ENCODE assay signal across 22 cellular contexts in genomic region chr1:8992936-8993687, GRCh38. TPM values are rescaled to one million over a fixed set of nuclear protein-coding genes. Genes with fewer than 3 reads are reported as not detected.
A peak's percentile ranks its signal among the peaks of the same experiment; 100 is the strongest.
DNase-seq lines count a peak whose midpoint lies in the region; TF ChIP-seq lines count a peak whose summit lies in the region.
"Had no signal": no experiment of that assay in that cellular context is flagged by ENCODE, and none has a peak within 500 bp of the region (broad histone marks: within the 10 kb centered on the region; RNA-seq: fewer than 3 reads in every experiment).

No MANE protein-coding gene starts in this region.

- WGBS in hepatocyte (ENCODE audit: low lambda C conversion rate, missing lambda C conversion rate), result 92% methylated on average over 8 of the region's 8 CpGs
- WGBS in esophagus muscularis mucosa, result 87% methylated on average over 8 of the region's 8 CpGs
- WGBS in tibial nerve, 2 donors, result 87 to 91% methylated on average over 8 of the region's 8 CpGs

- H2AFZ ChIP-seq in hepatocyte, result no peak overlapping the region
- H2AFZ ChIP-seq: parathyroid adenoma had no signal

- TF ChIP-seq EP300 in esophagus muscularis mucosa (IDR thresholded peaks at IDR 0.05), result no peak
- no peak for TF ChIP-seq EP300 in tibial nerve (IDR thresholded peaks at IDR 0.05)

- H3K27me3 ChIP-seq in brain microvascular endothelial cell (replicated peaks) (no peaks in the 10 kb centered on the region), hepatocyte (no peaks in the 10 kb centered on the region), esophagus muscularis mucosa (no peaks in the 10 kb centered on the region), tibial nerve (no peaks in the 10 kb centered on the region)
- H3K27me3 ChIP-seq: BLaER1, spleen had no signal

- H3K36me3 ChIP-seq in brain microvascular endothelial cell (replicated peaks) (no peaks in the 10 kb centered on the region), hepatocyte (replicated peaks; ENCODE audit: insufficient read depth, low read depth) (no peaks in the 10 kb centered on the region), esophagus muscularis mucosa (no peaks in the 10 kb centered on the region), tibial nerve (no peaks in the 10 kb centered on the region)
- H3K36me3 ChIP-seq: BLaER1, spleen, thoracic aorta had no signal

- H3K9me2 ChIP-seq in hepatocyte (replicated peaks; ENCODE audit: insufficient read depth), result no peaks in the 10 kb centered on the region

- H3K4me2 ChIP-seq in hepatocyte, result no peak overlapping the region
- H3K4me2 ChIP-seq: BLaER1 had no signal

- TF ChIP-seq CTCF in AG10803 (conservative IDR thresholded peaks at IDR 0.05; ENCODE audit: low read length) (peak; percentile 30), GM13977 (IDR thresholded peaks at IDR 0.05; ENCODE audit: extremely low read depth, insufficient read depth, missing control alignments) (peak; percentile 4), brain microvascular endothelial cell (IDR thresholded peaks at IDR 0.05; ENCODE audit: low read depth, low read length, missing control alignments) (peak; percentile 40), hepatocyte (IDR thresholded peaks at IDR 0.05; ENCODE audit: poor library complexity) (peak; percentile 11), esophagus muscularis mucosa (IDR thresholded peaks at IDR 0.05) (no peak), tibial nerve (IDR thresholded peaks at IDR 0.05) (peak in 1 of 5 experiments; percentile 5)

- H3K9me3 ChIP-seq in hepatocyte (ENCODE audit: low read depth) (no peaks in the 10 kb centered on the region), esophagus muscularis mucosa (no peaks in the 10 kb centered on the region), tibial nerve (no peaks in the 10 kb centered on the region)
- H3K9me3 ChIP-seq: spleen, thoracic aorta had no signal

- no peaks in the 10 kb centered on the region for H3K79me2 ChIP-seq in hepatocyte
- H3K79me2 ChIP-seq: parathyroid adenoma had no signal

- H3K4me1 ChIP-seq in hepatocyte (ENCODE audit: insufficient read depth) (peaks cover 7% of the 10 kb centered on the region), esophagus muscularis mucosa (peaks cover 0 to 5% (median under 1%) of the 10 kb centered on the region in 4 donors), tibial nerve (peaks cover 0 to 12% (median 2%) of the 10 kb centered on the region in 4 donors)
- H3K4me1 ChIP-seq: parathyroid adenoma had no signal

- TF ChIP-seq POLR2A in esophagus muscularis mucosa (IDR thresholded peaks at IDR 0.05; ENCODE audit: low read depth) (no peak), tibial nerve (IDR thresholded peaks at IDR 0.05) (no peak)

- DNase-seq in AG10803 (ENCODE audit: low read depth), result no peak
- no peak for DNase-seq in GM13977 (ENCODE audit: low spot score)
- no peak for DNase-seq in brain microvascular endothelial cell
- DNase-seq in hepatocyte (ENCODE audit: low spot score), result no peak
- DNase-seq in NCI-H526 (lab: John Stamatoyannopoulos, UW), result no peak
- DNase-seq in NCI-H1092 treated with DMSO at 0.1 percent for 48 hours (lab: John Stamatoyannopoulos, UW), result no peak
- DNase-seq in esophagus muscularis mucosa (ENCODE audit: extremely low spot score), result no peak
- no peak for DNase-seq in tibial nerve (ENCODE audit: low spot score in 2 of 2)
- DNase-seq: activated CD4-positive, CD25-positive, alpha-beta regulatory T cell; activated CD8-positive, alpha-beta memory T cell treated with anti-CD3 and anti-CD28 coated beads, Interleukin-2, amount 10 ng/mL, durations not matched to agents 7 days and 5 days; amniotic stem cell; GDM1; naive B cell; NCI-H2029 treated with DMSO at 0.1 percent for 48 hours; NCI-H524; SHP77 treated with DMSO at 0.1 percent for 48 hours; spleen had no signal

- H4K20me1 ChIP-seq in hepatocyte (ENCODE audit: insufficient read depth, poor library complexity, severe bottlenecking), result no peaks in the 10 kb centered on the region
- H4K20me1 ChIP-seq: BLaER1 had no signal

- H3K4me3 ChIP-seq in AG10803 (ENCODE audit: low read length) (no peak overlapping the region), brain microvascular endothelial cell (ENCODE audit: low read depth, low read length) (no peak overlapping the region), hepatocyte (no peak overlapping the region), esophagus muscularis mucosa (no peak overlapping the region), tibial nerve (no peak overlapping the region)
- H3K4me3 ChIP-seq: BLaER1, lung, spleen, thoracic aorta had no signal

- no peak overlapping the region for H3K27ac ChIP-seq in brain microvascular endothelial cell
- peak overlapping the region; percentile 90 for H3K27ac ChIP-seq in hepatocyte
- H3K27ac ChIP-seq in esophagus muscularis mucosa (replicated peaks in 1 of 4), result no peak overlapping the region
- no peak overlapping the region for H3K27ac ChIP-seq in tibial nerve
- H3K27ac ChIP-seq: BLaER1, parathyroid adenoma, spleen, thoracic aorta had no signal

- intact Hi-C loops in esophagus muscularis mucosa (cut with DNase I), result no loop called here

- in situ Hi-C loops in GM13977 (cut with MboI; ENCODE audit: low pct_unique_long_range_greater_than_20kb, low sequenced_read_pairs, unreplicated experiment), result loop anchor here (10.0 kb wide), 1 partner anchor 78 kb away; no protein-coding TSS in a partner anchor
- in situ Hi-C loops in brain microvascular endothelial cell (cut with HindIII; ENCODE audit: low pct_ligation_motif_present, low sequenced_read_pairs), result no loop called here

RNA-seq across cellular contexts. Expression of gene SLC2A7, which starts 33.1 kb away (rescaled TPM):
- total RNA-seq in hepatocyte (0.16 and 0.27 TPM in 2 replicates), esophagus muscularis mucosa (not detected), tibial nerve (not detected)
- polyA plus RNA-seq in hepatocyte, result 0.13 and 0.40 TPM in 2 replicates
- total RNA-seq: activated CD8-positive, alpha-beta memory T cell treated with anti-CD3 and anti-CD28 coated beads, Interleukin-2, amount 10 ng/mL, durations not matched to agents 7 days and 5 days; lung; spleen; T-helper 2 cell treated with Interferon-gamma antibody and Interleukin-4, amounts not matched to agents 100 ng/mL and 5 ng/mL, for 36 hours; thoracic aorta had no signal
- polyA plus RNA-seq: spleen had no signal

RNA-seq across cellular contexts. Expression of gene CA6, which starts 47.4 kb away (rescaled TPM):
- total RNA-seq in hepatocyte (not detected in 2 replicates), esophagus muscularis mucosa (not detected), tibial nerve (not detected)
- polyA plus RNA-seq in hepatocyte, result not detected in 2 replicates
- total RNA-seq: lung, thoracic aorta had no signal

Comparison
In these comparisons a context has a peak if more than half of its experiments do, and no peak if none do; other contexts are left out.
1. CTCF ChIP-seq: peak in AG10803 (single experiment), GM13977 (single experiment), brain microvascular endothelial cell (single experiment) and hepatocyte (single experiment); none in esophagus muscularis mucosa (0 of 3).